In the genomic region with DNA sequence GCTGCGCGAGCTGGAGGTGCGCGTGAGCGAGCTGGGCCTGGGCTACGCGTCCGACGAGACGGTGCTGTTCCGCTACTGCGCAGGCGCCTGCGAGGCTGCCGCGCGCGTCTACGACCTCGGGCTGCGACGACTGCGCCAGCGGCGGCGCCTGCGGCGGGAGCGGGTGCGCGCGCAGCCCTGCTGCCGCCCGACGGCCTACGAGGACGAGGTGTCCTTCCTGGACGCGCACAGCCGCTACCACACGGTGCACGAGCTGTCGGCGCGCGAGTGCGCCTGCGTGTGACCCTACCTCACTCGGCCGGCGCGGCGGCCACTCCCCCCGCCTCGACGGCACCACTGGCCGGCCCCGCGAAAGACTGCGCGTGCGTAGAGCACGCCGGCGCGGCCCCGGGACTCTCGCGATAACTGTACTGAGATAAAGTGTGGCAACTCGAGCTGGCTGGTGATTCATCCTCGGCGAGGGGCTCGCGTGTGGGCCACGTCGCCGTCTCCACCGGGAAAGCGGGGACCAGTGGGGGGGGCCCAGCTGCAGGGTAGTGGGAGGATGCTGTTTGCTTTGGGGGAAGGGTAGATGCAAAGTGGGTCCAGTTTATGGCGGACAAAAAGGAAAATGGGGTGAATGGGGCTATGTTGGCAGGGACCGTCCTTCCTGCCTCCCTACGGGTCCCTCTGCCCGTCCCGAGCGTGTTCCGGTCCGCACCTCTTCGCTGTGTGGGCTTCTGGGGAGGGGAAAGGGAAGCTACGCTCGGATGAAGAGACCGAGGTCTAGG, we compare ENCODE assay signal across 1 cellular context.
TF ChIP-seq lines count a peak whose summit lies in the region.

No MANE protein-coding gene starts in this region.

TF ChIP-seq in HepG2, 621 proteins besides CTCF, POLR2A, EP300 and RAD21 (continued from another document and continues in another):
- TF ChIP-seq, protein P1, sequence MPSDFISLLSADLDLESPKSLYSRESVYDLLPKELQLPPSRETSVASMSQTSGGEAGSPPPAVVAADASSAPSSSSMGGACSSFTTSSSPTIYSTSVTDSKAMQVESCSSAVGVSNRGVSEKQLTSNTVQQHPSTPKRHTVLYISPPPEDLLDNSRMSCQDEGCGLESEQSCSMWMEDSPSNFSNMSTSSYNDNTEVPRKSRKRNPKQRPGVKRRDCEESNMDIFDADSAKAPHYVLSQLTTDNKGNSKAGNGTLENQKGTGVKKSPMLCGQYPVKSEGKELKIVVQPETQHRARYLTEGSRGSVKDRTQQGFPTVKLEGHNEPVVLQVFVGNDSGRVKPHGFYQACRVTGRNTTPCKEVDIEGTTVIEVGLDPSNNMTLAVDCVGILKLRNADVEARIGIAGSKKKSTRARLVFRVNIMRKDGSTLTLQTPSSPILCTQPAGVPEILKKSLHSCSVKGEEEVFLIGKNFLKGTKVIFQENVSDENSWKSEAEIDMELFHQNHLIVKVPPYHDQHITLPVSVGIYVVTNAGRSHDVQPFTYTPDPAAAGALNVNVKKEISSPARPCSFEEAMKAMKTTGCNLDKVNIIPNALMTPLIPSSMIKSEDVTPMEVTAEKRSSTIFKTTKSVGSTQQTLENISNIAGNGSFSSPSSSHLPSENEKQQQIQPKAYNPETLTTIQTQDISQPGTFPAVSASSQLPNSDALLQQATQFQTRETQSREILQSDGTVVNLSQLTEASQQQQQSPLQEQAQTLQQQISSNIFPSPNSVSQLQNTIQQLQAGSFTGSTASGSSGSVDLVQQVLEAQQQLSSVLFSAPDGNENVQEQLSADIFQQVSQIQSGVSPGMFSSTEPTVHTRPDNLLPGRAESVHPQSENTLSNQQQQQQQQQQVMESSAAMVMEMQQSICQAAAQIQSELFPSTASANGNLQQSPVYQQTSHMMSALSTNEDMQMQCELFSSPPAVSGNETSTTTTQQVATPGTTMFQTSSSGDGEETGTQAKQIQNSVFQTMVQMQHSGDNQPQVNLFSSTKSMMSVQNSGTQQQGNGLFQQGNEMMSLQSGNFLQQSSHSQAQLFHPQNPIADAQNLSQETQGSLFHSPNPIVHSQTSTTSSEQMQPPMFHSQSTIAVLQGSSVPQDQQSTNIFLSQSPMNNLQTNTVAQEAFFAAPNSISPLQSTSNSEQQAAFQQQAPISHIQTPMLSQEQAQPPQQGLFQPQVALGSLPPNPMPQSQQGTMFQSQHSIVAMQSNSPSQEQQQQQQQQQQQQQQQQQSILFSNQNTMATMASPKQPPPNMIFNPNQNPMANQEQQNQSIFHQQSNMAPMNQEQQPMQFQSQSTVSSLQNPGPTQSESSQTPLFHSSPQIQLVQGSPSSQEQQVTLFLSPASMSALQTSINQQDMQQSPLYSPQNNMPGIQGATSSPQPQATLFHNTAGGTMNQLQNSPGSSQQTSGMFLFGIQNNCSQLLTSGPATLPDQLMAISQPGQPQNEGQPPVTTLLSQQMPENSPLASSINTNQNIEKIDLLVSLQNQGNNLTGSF (CRISPR knock-in tag; IDR thresholded peaks at IDR 0.05) = no peak
- TF ChIP-seq, protein P2, sequence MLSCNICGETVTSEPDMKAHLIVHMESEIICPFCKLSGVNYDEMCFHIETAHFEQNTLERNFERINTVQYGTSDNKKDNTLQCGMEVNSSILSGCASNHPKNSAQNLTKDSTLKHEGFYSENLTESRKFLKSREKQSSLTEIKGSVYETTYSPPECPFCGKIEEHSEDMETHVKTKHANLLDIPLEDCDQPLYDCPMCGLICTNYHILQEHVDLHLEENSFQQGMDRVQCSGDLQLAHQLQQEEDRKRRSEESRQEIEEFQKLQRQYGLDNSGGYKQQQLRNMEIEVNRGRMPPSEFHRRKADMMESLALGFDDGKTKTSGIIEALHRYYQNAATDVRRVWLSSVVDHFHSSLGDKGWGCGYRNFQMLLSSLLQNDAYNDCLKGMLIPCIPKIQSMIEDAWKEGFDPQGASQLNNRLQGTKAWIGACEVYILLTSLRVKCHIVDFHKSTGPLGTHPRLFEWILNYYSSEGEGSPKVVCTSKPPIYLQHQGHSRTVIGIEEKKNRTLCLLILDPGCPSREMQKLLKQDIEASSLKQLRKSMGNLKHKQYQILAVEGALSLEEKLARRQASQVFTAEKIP (CRISPR knock-in tag; IDR thresholded peaks at IDR 0.05; ENCODE audit: borderline replicate concordance) = no peak
- TF ChIP-seq SMYD3 (CRISPR knock-in tag; IDR thresholded peaks at IDR 0.05) (peak; percentile 88), ZC3H13 (CRISPR knock-in tag; IDR thresholded peaks at IDR 0.05) (peak; percentile 100), CENPT (CRISPR knock-in tag; IDR thresholded peaks at IDR 0.05; ENCODE audit: low read depth) (no peak; the same call in 1 of the 2 replicates), ZNF160 (CRISPR knock-in tag; IDR thresholded peaks at IDR 0.05) (peak; percentile 24), HOXA9 (CRISPR knock-in tag; IDR thresholded peaks at IDR 0.05; ENCODE audit: borderline replicate concordance) (peak; percentile 94), HOXA3 (CRISPR knock-in tag; IDR thresholded peaks at IDR 0.05) (peak; percentile 77; the same call in 1 of the 2 replicates), GFI1 (CRISPR knock-in tag; IDR thresholded peaks at IDR 0.05; ENCODE audit: borderline replicate concordance) (peak; percentile 56; the same call in 1 of the 2 replicates), ZNF496 (CRISPR knock-in tag; IDR thresholded peaks at IDR 0.05; ENCODE audit: insufficient replicate concordance) (no peak), NPAS2 (CRISPR knock-in tag; IDR thresholded peaks at IDR 0.05; ENCODE audit: borderline replicate concordance) (no peak), RAD51 (IDR thresholded peaks at IDR 0.05; ENCODE audit: borderline replicate concordance) (no peak), ZKSCAN8 (CRISPR knock-in tag; IDR thresholded peaks at IDR 0.05; ENCODE audit: borderline replicate concordance) (0 out of 2 replicates have a peak, but pooled peaks have one; percentile 76), ZNF431 (CRISPR knock-in tag; IDR thresholded peaks at IDR 0.05; ENCODE audit: borderline replicate concordance, low read depth) (peak; percentile 78; the same call in 1 of the 2 replicates), ZNF850 (CRISPR knock-in tag; conservative IDR thresholded peaks at IDR 0.05) (no peak), ZNF343 (CRISPR knock-in tag; IDR thresholded peaks at IDR 0.05) (0 out of 2 replicates have a peak, but pooled peaks have one; percentile 67), ZNF207 (IDR thresholded peaks at IDR 0.05; ENCODE audit: borderline replicate concordance) (no peak), MBNL3 (CRISPR knock-in tag; conservative IDR thresholded peaks at IDR 0.05) (no peak), ATF1 (CRISPR knock-in tag; IDR thresholded peaks at IDR 0.05) (no peak), RORA (CRISPR knock-in tag; IDR thresholded peaks at IDR 0.05) (no peak), SMARCE1 (IDR thresholded peaks at IDR 0.05; ENCODE audit: borderline replicate concordance) (no peak), ZNF749 (CRISPR knock-in tag; IDR thresholded peaks at IDR 0.05; ENCODE audit: borderline replicate concordance) (no peak; the same call in 1 of the 2 replicates), HNF4A (CRISPR knock-in tag; IDR thresholded peaks at IDR 0.05) (no peak), ZNF350 (CRISPR knock-in tag; IDR thresholded peaks at IDR 0.05; ENCODE audit: borderline replicate concordance, low read depth) (peak; percentile 71; the same call in 1 of the 2 replicates), NR2F1 (CRISPR knock-in tag; IDR thresholded peaks at IDR 0.05) (no peak; a peak in 1 of 4 replicates)
- TF ChIP-seq, protein P3, sequence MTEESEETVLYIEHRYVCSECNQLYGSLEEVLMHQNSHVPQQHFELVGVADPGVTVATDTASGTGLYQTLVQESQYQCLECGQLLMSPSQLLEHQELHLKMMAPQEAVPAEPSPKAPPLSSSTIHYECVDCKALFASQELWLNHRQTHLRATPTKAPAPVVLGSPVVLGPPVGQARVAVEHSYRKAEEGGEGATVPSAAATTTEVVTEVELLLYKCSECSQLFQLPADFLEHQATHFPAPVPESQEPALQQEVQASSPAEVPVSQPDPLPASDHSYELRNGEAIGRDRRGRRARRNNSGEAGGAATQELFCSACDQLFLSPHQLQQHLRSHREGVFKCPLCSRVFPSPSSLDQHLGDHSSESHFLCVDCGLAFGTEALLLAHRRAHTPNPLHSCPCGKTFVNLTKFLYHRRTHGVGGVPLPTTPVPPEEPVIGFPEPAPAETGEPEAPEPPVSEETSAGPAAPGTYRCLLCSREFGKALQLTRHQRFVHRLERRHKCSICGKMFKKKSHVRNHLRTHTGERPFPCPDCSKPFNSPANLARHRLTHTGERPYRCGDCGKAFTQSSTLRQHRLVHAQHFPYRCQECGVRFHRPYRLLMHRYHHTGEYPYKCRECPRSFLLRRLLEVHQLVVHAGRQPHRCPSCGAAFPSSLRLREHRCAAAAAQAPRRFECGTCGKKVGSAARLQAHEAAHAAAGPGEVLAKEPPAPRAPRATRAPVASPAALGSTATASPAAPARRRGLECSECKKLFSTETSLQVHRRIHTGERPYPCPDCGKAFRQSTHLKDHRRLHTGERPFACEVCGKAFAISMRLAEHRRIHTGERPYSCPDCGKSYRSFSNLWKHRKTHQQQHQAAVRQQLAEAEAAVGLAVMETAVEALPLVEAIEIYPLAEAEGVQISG (CRISPR knock-in tag; IDR thresholded peaks at IDR 0.05) = peak; percentile 70
- TF ChIP-seq, protein P4, sequence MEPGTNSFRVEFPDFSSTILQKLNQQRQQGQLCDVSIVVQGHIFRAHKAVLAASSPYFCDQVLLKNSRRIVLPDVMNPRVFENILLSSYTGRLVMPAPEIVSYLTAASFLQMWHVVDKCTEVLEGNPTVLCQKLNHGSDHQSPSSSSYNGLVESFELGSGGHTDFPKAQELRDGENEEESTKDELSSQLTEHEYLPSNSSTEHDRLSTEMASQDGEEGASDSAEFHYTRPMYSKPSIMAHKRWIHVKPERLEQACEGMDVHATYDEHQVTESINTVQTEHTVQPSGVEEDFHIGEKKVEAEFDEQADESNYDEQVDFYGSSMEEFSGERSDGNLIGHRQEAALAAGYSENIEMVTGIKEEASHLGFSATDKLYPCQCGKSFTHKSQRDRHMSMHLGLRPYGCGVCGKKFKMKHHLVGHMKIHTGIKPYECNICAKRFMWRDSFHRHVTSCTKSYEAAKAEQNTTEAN (CRISPR knock-in tag; conservative IDR thresholded peaks at IDR 0.05) = no peak
- TF ChIP-seq, protein P5, sequence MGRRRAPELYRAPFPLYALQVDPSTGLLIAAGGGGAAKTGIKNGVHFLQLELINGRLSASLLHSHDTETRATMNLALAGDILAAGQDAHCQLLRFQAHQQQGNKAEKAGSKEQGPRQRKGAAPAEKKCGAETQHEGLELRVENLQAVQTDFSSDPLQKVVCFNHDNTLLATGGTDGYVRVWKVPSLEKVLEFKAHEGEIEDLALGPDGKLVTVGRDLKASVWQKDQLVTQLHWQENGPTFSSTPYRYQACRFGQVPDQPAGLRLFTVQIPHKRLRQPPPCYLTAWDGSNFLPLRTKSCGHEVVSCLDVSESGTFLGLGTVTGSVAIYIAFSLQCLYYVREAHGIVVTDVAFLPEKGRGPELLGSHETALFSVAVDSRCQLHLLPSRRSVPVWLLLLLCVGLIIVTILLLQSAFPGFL (CRISPR knock-in tag; IDR thresholded peaks at IDR 0.05) = no peak
- TF ChIP-seq, protein P6, sequence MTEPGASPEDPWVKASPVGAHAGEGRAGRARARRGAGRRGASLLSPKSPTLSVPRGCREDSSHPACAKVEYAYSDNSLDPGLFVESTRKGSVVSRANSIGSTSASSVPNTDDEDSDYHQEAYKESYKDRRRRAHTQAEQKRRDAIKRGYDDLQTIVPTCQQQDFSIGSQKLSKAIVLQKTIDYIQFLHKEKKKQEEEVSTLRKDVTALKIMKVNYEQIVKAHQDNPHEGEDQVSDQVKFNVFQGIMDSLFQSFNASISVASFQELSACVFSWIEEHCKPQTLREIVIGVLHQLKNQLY (CRISPR knock-in tag; IDR thresholded peaks at IDR 0.05) = peak; percentile 69; the same call in 1 of the 2 replicates
- TF ChIP-seq, protein P7, sequence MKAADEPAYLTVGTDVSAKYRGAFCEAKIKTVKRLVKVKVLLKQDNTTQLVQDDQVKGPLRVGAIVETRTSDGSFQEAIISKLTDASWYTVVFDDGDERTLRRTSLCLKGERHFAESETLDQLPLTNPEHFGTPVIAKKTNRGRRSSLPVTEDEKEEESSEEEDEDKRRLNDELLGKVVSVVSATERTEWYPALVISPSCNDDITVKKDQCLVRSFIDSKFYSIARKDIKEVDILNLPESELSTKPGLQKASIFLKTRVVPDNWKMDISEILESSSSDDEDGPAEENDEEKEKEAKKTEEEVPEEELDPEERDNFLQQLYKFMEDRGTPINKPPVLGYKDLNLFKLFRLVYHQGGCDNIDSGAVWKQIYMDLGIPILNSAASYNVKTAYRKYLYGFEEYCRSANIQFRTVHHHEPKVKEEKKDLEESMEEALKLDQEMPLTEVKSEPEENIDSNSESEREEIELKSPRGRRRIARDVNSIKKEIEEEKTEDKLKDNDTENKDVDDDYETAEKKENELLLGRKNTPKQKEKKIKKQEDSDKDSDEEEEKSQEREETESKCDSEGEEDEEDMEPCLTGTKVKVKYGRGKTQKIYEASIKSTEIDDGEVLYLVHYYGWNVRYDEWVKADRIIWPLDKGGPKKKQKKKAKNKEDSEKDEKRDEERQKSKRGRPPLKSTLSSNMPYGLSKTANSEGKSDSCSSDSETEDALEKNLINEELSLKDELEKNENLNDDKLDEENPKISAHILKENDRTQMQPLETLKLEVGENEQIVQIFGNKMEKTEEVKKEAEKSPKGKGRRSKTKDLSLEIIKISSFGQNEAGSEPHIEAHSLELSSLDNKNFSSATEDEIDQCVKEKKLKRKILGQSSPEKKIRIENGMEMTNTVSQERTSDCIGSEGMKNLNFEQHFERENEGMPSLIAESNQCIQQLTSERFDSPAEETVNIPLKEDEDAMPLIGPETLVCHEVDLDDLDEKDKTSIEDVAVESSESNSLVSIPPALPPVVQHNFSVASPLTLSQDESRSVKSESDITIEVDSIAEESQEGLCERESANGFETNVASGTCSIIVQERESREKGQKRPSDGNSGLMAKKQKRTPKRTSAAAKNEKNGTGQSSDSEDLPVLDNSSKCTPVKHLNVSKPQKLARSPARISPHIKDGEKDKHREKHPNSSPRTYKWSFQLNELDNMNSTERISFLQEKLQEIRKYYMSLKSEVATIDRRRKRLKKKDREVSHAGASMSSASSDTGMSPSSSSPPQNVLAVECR (CRISPR knock-in tag; IDR thresholded peaks at IDR 0.05; ENCODE audit: borderline replicate concordance) = peak; percentile 79; the same call in 1 of the 2 replicates
- TF ChIP-seq, protein P8, sequence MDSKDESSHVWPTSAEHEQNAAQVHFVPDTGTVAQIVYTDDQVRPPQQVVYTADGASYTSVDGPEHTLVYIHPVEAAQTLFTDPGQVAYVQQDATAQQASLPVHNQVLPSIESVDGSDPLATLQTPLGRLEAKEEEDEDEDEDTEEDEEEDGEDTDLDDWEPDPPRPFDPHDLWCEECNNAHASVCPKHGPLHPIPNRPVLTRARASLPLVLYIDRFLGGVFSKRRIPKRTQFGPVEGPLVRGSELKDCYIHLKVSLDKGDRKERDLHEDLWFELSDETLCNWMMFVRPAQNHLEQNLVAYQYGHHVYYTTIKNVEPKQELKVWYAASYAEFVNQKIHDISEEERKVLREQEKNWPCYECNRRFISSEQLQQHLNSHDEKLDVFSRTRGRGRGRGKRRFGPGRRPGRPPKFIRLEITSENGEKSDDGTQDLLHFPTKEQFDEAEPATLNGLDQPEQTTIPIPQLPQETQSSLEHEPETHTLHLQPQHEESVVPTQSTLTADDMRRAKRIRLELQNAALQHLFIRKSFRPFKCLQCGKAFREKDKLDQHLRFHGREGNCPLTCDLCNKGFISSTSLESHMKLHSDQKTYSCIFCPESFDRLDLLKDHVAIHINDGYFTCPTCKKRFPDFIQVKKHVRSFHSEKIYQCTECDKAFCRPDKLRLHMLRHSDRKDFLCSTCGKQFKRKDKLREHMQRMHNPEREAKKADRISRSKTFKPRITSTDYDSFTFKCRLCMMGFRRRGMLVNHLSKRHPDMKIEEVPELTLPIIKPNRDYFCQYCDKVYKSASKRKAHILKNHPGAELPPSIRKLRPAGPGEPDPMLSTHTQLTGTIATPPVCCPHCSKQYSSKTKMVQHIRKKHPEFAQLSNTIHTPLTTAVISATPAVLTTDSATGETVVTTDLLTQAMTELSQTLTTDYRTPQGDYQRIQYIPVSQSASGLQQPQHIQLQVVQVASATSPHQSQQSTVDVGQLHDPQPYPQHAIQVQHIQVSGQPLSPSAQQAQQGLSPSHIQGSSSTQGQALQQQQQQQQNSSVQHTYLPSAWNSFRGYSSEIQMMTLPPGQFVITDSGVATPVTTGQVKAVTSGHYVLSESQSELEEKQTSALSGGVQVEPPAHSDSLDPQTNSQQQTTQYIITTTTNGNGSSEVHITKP (CRISPR knock-in tag; IDR thresholded peaks at IDR 0.05; ENCODE audit: low read depth) = no peak
